28 cellular contexts compared by ENCODE assay signal in genomic region chr3:39056151-39056550, GRCh38. TPM values are rescaled to one million over a fixed set of nuclear protein-coding genes. Genes with fewer than 3 reads are reported as not detected.
A peak's percentile ranks its signal among the peaks of the same experiment; 100 is the strongest.
DNase-seq lines count a peak whose midpoint lies in the region; ATAC-seq and TF ChIP-seq lines count a peak whose summit lies in the region.
"Had no signal": no experiment of that assay in that cellular context is flagged by ENCODE, and none has a peak within 500 bp of the region (broad histone marks: within the 10 kb centered on the region; RNA-seq: fewer than 3 reads in every experiment).

No MANE protein-coding gene starts in this region.

- ATAC-seq in activated CD8-positive, alpha-beta T cell treated with anti-CD3 and anti-CD28 coated beads for 36 hours, result no peak
- ATAC-seq in activated CD8-positive, alpha-beta T cell treated with anti-CD3 and anti-CD28 coated beads, Interleukin-2, amount 10 ng/mL, durations not matched to agents 7 days and 5 days, result no peak
- ATAC-seq in Right ventricle myocardium inferior (no peak), HG03342 (IDR thresholded peaks at IDR 0.05; ENCODE audit: unreplicated experiment) (no peak)
- ATAC-seq: lower lobe of right lung, upper lobe of right lung had no signal

- no peak for DNase-seq in activated CD8-positive, alpha-beta T cell treated with anti-CD3 and anti-CD28 coated beads for 36 hours
- DNase-seq in activated CD8-positive, alpha-beta T cell treated with anti-CD3 and anti-CD28 coated beads, Interleukin-2, amount 10 ng/mL, durations not matched to agents 7 days and 5 days, result no peak
- DNase-seq in GM12865 (ENCODE audit: low read depth) (peak; percentile 7), astrocyte of the spinal cord (ENCODE audit: low read depth, low spot score) (peak; percentile 19), nephron progenitor cell (no peak), Right ventricle myocardium inferior (ENCODE audit: missing footprints) (no peak)
- no peak for DNase-seq in stimulated activated naive CD4-positive, alpha-beta T cell treated with Interleukin-2 at 50 U/mL for 16 hours (lab: John Stamatoyannopoulos, UW)
- DNase-seq: activated CD8-positive, alpha-beta memory T cell treated with anti-CD3 and anti-CD28 coated beads, Interleukin-2, amount 50 U/mL, for 4 hours; activated naive CD4-positive, alpha-beta T cell; aorta; BE2C; Caco-2; DMS79 treated with DMSO at 0.1 percent for 48 hours; effector memory CD4-positive, alpha-beta T cell; hypothalamus; islet precursor cell; Kasumi-1; lower lobe of right lung; NCI-H1930; NCI-H2227 treated with DMSO at 0.1 percent for 48 hours; NCI-H748 treated with DMSO at 0.1 percent for 48 hours; Right ventricle myocardium superior; stimulated activated CD4-positive, alpha-beta T cell treated with anti-CD3 and anti-CD28 coated beads, Interleukin-4, amount 100 ng/mL, for 4 hours; substantia nigra; upper lobe of right lung had no signal

- peaks cover 4% of the 10 kb centered on the region for H3K36me3 Mint-ChIP-seq in activated CD8-positive, alpha-beta T cell treated with anti-CD3 and anti-CD28 coated beads for 36 hours (ENCODE audit: low read depth)
- peaks cover 2% of the 10 kb centered on the region for H3K36me3 Mint-ChIP-seq in activated CD8-positive, alpha-beta T cell treated with anti-CD3 and anti-CD28 coated beads, Interleukin-2, amount 10 ng/mL, durations not matched to agents 7 days and 5 days (ENCODE audit: low read depth)
- peaks cover 33% of the 10 kb centered on the region for H3K36me3 Mint-ChIP-seq in nephron progenitor cell (ENCODE audit: low read depth)

- no peak overlapping the region for H3K4me3 Mint-ChIP-seq in activated CD8-positive, alpha-beta T cell treated with anti-CD3 and anti-CD28 coated beads for 36 hours
- H3K4me3 Mint-ChIP-seq in activated CD8-positive, alpha-beta T cell treated with anti-CD3 and anti-CD28 coated beads, Interleukin-2, amount 10 ng/mL, durations not matched to agents 7 days and 5 days, result no peak overlapping the region
- H3K4me3 Mint-ChIP-seq in nephron progenitor cell, result no peak overlapping the region

- peak overlapping the region; percentile 38 for H3K27ac Mint-ChIP-seq in activated CD8-positive, alpha-beta T cell treated with anti-CD3 and anti-CD28 coated beads for 36 hours
- H3K27ac Mint-ChIP-seq in activated CD8-positive, alpha-beta T cell treated with anti-CD3 and anti-CD28 coated beads, Interleukin-2, amount 10 ng/mL, durations not matched to agents 7 days and 5 days, result no peak overlapping the region
- H3K27ac Mint-ChIP-seq in nephron progenitor cell, result peak overlapping the region; percentile 68

- in situ Hi-C loops in astrocyte of the spinal cord (cut with HindIII; ENCODE audit: low sequenced_read_pairs), result no loop called here

- no peak overlapping the region for H3K4me3 ChIP-seq in GM12865 (ENCODE audit: low read depth, low read length)
- H3K4me3 ChIP-seq in astrocyte of the spinal cord (ENCODE audit: low read depth, low read length), result no peak overlapping the region
- H3K4me3 ChIP-seq: esophagus muscularis mucosa, lower lobe of right lung, right atrium auricular region, upper lobe of right lung had no signal

- H3K27me3 Mint-ChIP-seq in activated CD8-positive, alpha-beta T cell treated with anti-CD3 and anti-CD28 coated beads for 36 hours, result no peaks in the 10 kb centered on the region
- no peaks in the 10 kb centered on the region for H3K27me3 Mint-ChIP-seq in activated CD8-positive, alpha-beta T cell treated with anti-CD3 and anti-CD28 coated beads, Interleukin-2, amount 10 ng/mL, durations not matched to agents 7 days and 5 days (ENCODE audit: low read depth)
- no peaks in the 10 kb centered on the region for H3K27me3 Mint-ChIP-seq in nephron progenitor cell (ENCODE audit: low read depth, poor library complexity)

- POLR2A ChIA-PET in activated CD8-positive, alpha-beta T cell treated with anti-CD3 and anti-CD28 coated beads for 36 hours (lab: Charles Lee), result interaction anchor here (1.2 kb wide), 1 partner anchor 9 kb away, joined by 3 read pairs; no protein-coding TSS in a partner anchor
- POLR2A ChIA-PET in activated CD8-positive, alpha-beta T cell treated with anti-CD3 and anti-CD28 coated beads, Interleukin-2, amount 10 ng/mL, durations not matched to agents 7 days and 5 days (lab: Charles Lee), result no interaction called here

- CTCF ChIA-PET in activated CD8-positive, alpha-beta T cell treated with anti-CD3 and anti-CD28 coated beads for 36 hours (lab: Charles Lee), result interaction anchor here (1.4 kb wide), 1 partner anchor 9 kb away, joined by 3 read pairs; no protein-coding TSS in a partner anchor
- CTCF ChIA-PET in activated CD8-positive, alpha-beta T cell treated with anti-CD3 and anti-CD28 coated beads, Interleukin-2, amount 10 ng/mL, durations not matched to agents 7 days and 5 days (lab: Charles Lee), result interaction anchor here (1.1 to 1.5 kb wide), 2 partner anchors 56 to 232 kb away, joined by 4 to 5 read pairs; no protein-coding TSS in a partner anchor

- peaks cover 57% of the 10 kb centered on the region for H3K4me1 Mint-ChIP-seq in activated CD8-positive, alpha-beta T cell treated with anti-CD3 and anti-CD28 coated beads for 36 hours (ENCODE audit: low read depth)
- peaks cover 15% of the 10 kb centered on the region for H3K4me1 Mint-ChIP-seq in activated CD8-positive, alpha-beta T cell treated with anti-CD3 and anti-CD28 coated beads, Interleukin-2, amount 10 ng/mL, durations not matched to agents 7 days and 5 days (ENCODE audit: low read depth)
- H3K4me1 Mint-ChIP-seq in nephron progenitor cell, result peaks cover 75% of the 10 kb centered on the region

- H3K9me3 Mint-ChIP-seq in activated CD8-positive, alpha-beta T cell treated with anti-CD3 and anti-CD28 coated beads for 36 hours, result peaks cover 2% of the 10 kb centered on the region
- H3K9me3 Mint-ChIP-seq in activated CD8-positive, alpha-beta T cell treated with anti-CD3 and anti-CD28 coated beads, Interleukin-2, amount 10 ng/mL, durations not matched to agents 7 days and 5 days (ENCODE audit: insufficient read depth), result peaks cover 3% of the 10 kb centered on the region
- peaks cover 17% of the 10 kb centered on the region for H3K9me3 Mint-ChIP-seq in nephron progenitor cell

- TF ChIP-seq CTCF in activated CD8-positive, alpha-beta T cell treated with anti-CD3 and anti-CD28 coated beads for 36 hours (IDR thresholded peaks at IDR 0.05), result no peak
- TF ChIP-seq CTCF in GM12865 (IDR thresholded peaks at IDR 0.05; ENCODE audit: insufficient read depth, low read depth, low read length, missing control alignments) (no peak), astrocyte of the spinal cord (IDR thresholded peaks at IDR 0.05; ENCODE audit: low read depth, low read length) (no peak), nephron progenitor cell (IDR thresholded peaks at IDR 0.05) (no peak)

- intact Hi-C loops in activated CD8-positive, alpha-beta T cell treated with anti-CD3 and anti-CD28 coated beads for 36 hours (cut with micrococcal nuclease), result no loop called here
- intact Hi-C loops in Right ventricle myocardium inferior (cut with DNase I), result no loop called here

RNA-seq across cellular contexts. Expression of gene WDR48, which starts 4.3 kb away (rescaled TPM):
- total RNA-seq in activated CD8-positive, alpha-beta T cell treated with anti-CD3 and anti-CD28 coated beads for 36 hours, result 10 to 100 TPM; 33.2 to 34.7 TPM
- total RNA-seq in activated CD8-positive, alpha-beta T cell treated with anti-CD3 and anti-CD28 coated beads, Interleukin-2, amount 10 ng/mL, durations not matched to agents 7 days and 5 days, result 10 to 100 TPM; 19.7 to 22.5 TPM
- total RNA-seq in Right ventricle myocardium inferior, result 28.9 TPM

RNA-seq across cellular contexts. Expression of gene SCN11A, which starts 4.4 kb away (rescaled TPM):
- total RNA-seq in activated CD8-positive, alpha-beta T cell treated with anti-CD3 and anti-CD28 coated beads for 36 hours, result not detected
- not detected for total RNA-seq in activated CD8-positive, alpha-beta T cell treated with anti-CD3 and anti-CD28 coated beads, Interleukin-2, amount 10 ng/mL, durations not matched to agents 7 days and 5 days
- total RNA-seq in Right ventricle myocardium inferior, result 0.08 TPM
- total RNA-seq: Caco-2 had no signal

RNA-seq across cellular contexts. Expression of gene GORASP1, which starts 51.3 kb away (rescaled TPM):
- 10 to 100 TPM; 16.2 to 18.3 TPM for total RNA-seq in activated CD8-positive, alpha-beta T cell treated with anti-CD3 and anti-CD28 coated beads for 36 hours
- total RNA-seq in activated CD8-positive, alpha-beta T cell treated with anti-CD3 and anti-CD28 coated beads, Interleukin-2, amount 10 ng/mL, durations not matched to agents 7 days and 5 days, result 10 to 100 TPM; 10.8 to 11.0 TPM
- 45.6 TPM for total RNA-seq in Right ventricle myocardium inferior

RNA-seq across cellular contexts. Expression of gene TTC21A, which starts 51.3 kb away (rescaled TPM):
- total RNA-seq in activated CD8-positive, alpha-beta T cell treated with anti-CD3 and anti-CD28 coated beads for 36 hours, result under 1 TPM; 0.69 to 0.79 TPM
- total RNA-seq in activated CD8-positive, alpha-beta T cell treated with anti-CD3 and anti-CD28 coated beads, Interleukin-2, amount 10 ng/mL, durations not matched to agents 7 days and 5 days, result 1 to 10 TPM in 1 of 2 experiments, under 1 TPM in 1; 0.97 to 1.2 TPM
- 1.2 TPM for total RNA-seq in Right ventricle myocardium inferior

Comparison
In these comparisons a context has a peak if more than half of its experiments do, and no peak if none do; other contexts are left out.
1. DNase-seq: peak in GM12865 (single experiment) and astrocyte of the spinal cord (single experiment); none in activated CD8-positive, alpha-beta T cell treated with anti-CD3 and anti-CD28 coated beads for 36 hours (single experiment), activated CD8-positive, alpha-beta T cell treated with anti-CD3 and anti-CD28 coated beads, Interleukin-2, amount 10 ng/mL, durations not matched to agents 7 days and 5 days (single experiment), nephron progenitor cell (single experiment), stimulated activated naive CD4-positive, alpha-beta T cell treated with Interleukin-2 at 50 U/mL for 16 hours (single experiment) and Right ventricle myocardium inferior (single experiment).